In genomic region chr7:148523550-148523949, GRCh38 we compare ENCODE assay signal across 21 cellular contexts.
DNase-seq lines count a peak whose midpoint lies in the region; ATAC-seq, FAIRE-seq and TF ChIP-seq lines count a peak whose summit lies in the region.
"Had no signal": no experiment of that assay in that cellular context is flagged by ENCODE, and none has a peak within 500 bp of the region (broad histone marks: within the 10 kb centered on the region; RNA-seq: fewer than 3 reads in every experiment).

No MANE protein-coding gene starts in this region.

- ATAC-seq in A549 (no peak), left colon (no peak)

- no peak overlapping the region for H3K4me3 Mint-ChIP-seq in activated naive CD4-positive, alpha-beta T cell treated with anti-CD3 and anti-CD28 coated beads, Interleukin-2, amount 10 ng/mL, durations not matched to agents 7 days and 5 days
- H3K4me3 Mint-ChIP-seq: CD4-positive, alpha-beta memory T cell; HFFc6 had no signal

- no peaks in the 10 kb centered on the region for H3K79me2 ChIP-seq in MM.1S (ENCODE audit: low read length)
- no peaks in the 10 kb centered on the region for H3K79me2 ChIP-seq in OCI-LY3 (ENCODE audit: low read length)
- no peaks in the 10 kb centered on the region for H3K79me2 ChIP-seq in PC-9 (ENCODE audit: low read depth)

- H3K9ac ChIP-seq in MM.1S (ENCODE audit: low read length) (no peak overlapping the region), OCI-LY3 (ENCODE audit: low read length) (peak overlapping the region; percentile 43)

- no peak overlapping the region for H3K4me2 ChIP-seq in A549
- H3K4me2 ChIP-seq in MM.1S (ENCODE audit: low read depth, low read length) = no peak overlapping the region
- peak overlapping the region; percentile 71 for H3K4me2 ChIP-seq in OCI-LY3 (ENCODE audit: low read length)
- no peak overlapping the region for H3K4me2 ChIP-seq in PC-9

- no peak for TF ChIP-seq CTCF in A549 (IDR thresholded peaks at IDR 0.05)
- TF ChIP-seq CTCF in MM.1S (IDR thresholded peaks at IDR 0.05; ENCODE audit: low read length) = no peak
- TF ChIP-seq CTCF in OCI-LY3 (IDR thresholded peaks at IDR 0.05; ENCODE audit: low read depth, low read length) = no peak
- no peak for TF ChIP-seq CTCF in PC-9 (conservative IDR thresholded peaks at IDR 0.05)

- no peak overlapping the region for H3K27ac Mint-ChIP-seq in activated naive CD4-positive, alpha-beta T cell treated with anti-CD3 and anti-CD28 coated beads, Interleukin-2, amount 10 ng/mL, durations not matched to agents 7 days and 5 days
- H3K27ac Mint-ChIP-seq: HFFc6 had no signal

- H3K4me1 Mint-ChIP-seq in activated naive CD4-positive, alpha-beta T cell treated with anti-CD3 and anti-CD28 coated beads, Interleukin-2, amount 10 ng/mL, durations not matched to agents 7 days and 5 days = peaks cover 2% of the 10 kb centered on the region

- no peaks in the 10 kb centered on the region for H3K36me3 Mint-ChIP-seq in activated naive CD4-positive, alpha-beta T cell treated with anti-CD3 and anti-CD28 coated beads, Interleukin-2, amount 10 ng/mL, durations not matched to agents 7 days and 5 days
- H3K36me3 Mint-ChIP-seq: CD4-positive, alpha-beta memory T cell had no signal

- POLR2A ChIA-PET in A549 (lab: Yijun Ruan, JAX) = no interaction called here
- POLR2A ChIA-PET in PC-9 (lab: Charles Lee; ENCODE audit: unreplicated experiment) = no interaction called here

- H3K36me3 ChIP-seq in MM.1S (replicated peaks; ENCODE audit: insufficient read depth, low read length) = no peaks in the 10 kb centered on the region
- H3K36me3 ChIP-seq in OCI-LY3 (replicated peaks; ENCODE audit: low read depth, low read length) = no peaks in the 10 kb centered on the region
- H3K36me3 ChIP-seq in PC-9 (ENCODE audit: low read depth) = no peaks in the 10 kb centered on the region
- H3K36me3 ChIP-seq: HAP-1 had no signal

- H4K20me1 ChIP-seq in MM.1S (ENCODE audit: insufficient read depth, low read length) (no peaks in the 10 kb centered on the region), OCI-LY3 (ENCODE audit: insufficient read depth, low read length) (no peaks in the 10 kb centered on the region), PC-9 (ENCODE audit: insufficient read depth) (no peaks in the 10 kb centered on the region; the same call in 1 of the 2 replicates)

- DNase-seq in A549 (ENCODE audit: low read depth in 1 of 2, low spot score in 1 of 2) (no peak), GM12892 (ENCODE audit: insufficient read length) (no peak), MM.1S (no peak), PC-9 (no peak), midbrain (lab: John Stamatoyannopoulos, UW) (no peak), left colon (no peak)
- DNase-seq in activated naive CD4-positive, alpha-beta T cell treated with anti-CD3 and anti-CD28 coated beads, Interleukin-2, amount 10 ng/mL, durations not matched to agents 7 days and 5 days = no peak
- DNase-seq: 8988T; C1 segment of cervical spinal cord; Calu3; CD4-positive, alpha-beta memory T cell; COR-L47; DMS53; DMS79 treated with DMSO at 0.1 percent for 48 hours; GOT3; HFFc6 had no signal

- CTCF ChIA-PET in A549 (lab: Yijun Ruan, JAX) (no interaction called here), PC-9 (lab: Charles Lee) (no interaction called here)
- CTCF ChIA-PET in activated naive CD4-positive, alpha-beta T cell treated with anti-CD3 and anti-CD28 coated beads, Interleukin-2, amount 10 ng/mL, durations not matched to agents 7 days and 5 days (lab: Charles Lee) = no interaction called here

- H3K27me3 ChIP-seq in MM.1S (replicated peaks; ENCODE audit: insufficient read depth, low read length) = no peaks in the 10 kb centered on the region
- no peaks in the 10 kb centered on the region for H3K27me3 ChIP-seq in OCI-LY3 (ENCODE audit: low read depth, low read length)
- H3K27me3 ChIP-seq in PC-9 (ENCODE audit: insufficient read depth, low read depth) = peaks cover 54% of the 10 kb centered on the region

- H3K4me1 ChIP-seq in A549 (no peaks in the 10 kb centered on the region), MM.1S (ENCODE audit: low read length) (no peaks in the 10 kb centered on the region), OCI-LY3 (ENCODE audit: low read length) (peaks cover 66% of the 10 kb centered on the region), PC-9 (replicated peaks; ENCODE audit: insufficient read depth) (no peaks in the 10 kb centered on the region)
- H3K4me1 ChIP-seq: HAP-1 had no signal

- H3K4me3 ChIP-seq in A549 = no peak overlapping the region
- no peak overlapping the region for H3K4me3 ChIP-seq in MM.1S (ENCODE audit: low read length)
- peak overlapping the region; percentile 35 for H3K4me3 ChIP-seq in OCI-LY3 (ENCODE audit: low read length)
- H3K4me3 ChIP-seq in PC-9 = no peak overlapping the region
- H3K4me3 ChIP-seq: HAP-1 had no signal

- no peak for TF ChIP-seq RAD21 in A549 (conservative IDR thresholded peaks at IDR 0.05 in 1 of 2, IDR thresholded peaks at IDR 0.05 in 1 of 2)

- no peaks in the 10 kb centered on the region for H3K9me3 Mint-ChIP-seq in activated naive CD4-positive, alpha-beta T cell treated with anti-CD3 and anti-CD28 coated beads, Interleukin-2, amount 10 ng/mL, durations not matched to agents 7 days and 5 days
- H3K9me3 Mint-ChIP-seq: HFFc6 had no signal

- peaks cover 44% of the 10 kb centered on the region for H3K27me3 Mint-ChIP-seq in activated naive CD4-positive, alpha-beta T cell treated with anti-CD3 and anti-CD28 coated beads, Interleukin-2, amount 10 ng/mL, durations not matched to agents 7 days and 5 days

- 4% methylated on average over 4 of the region's 4 CpGs for WGBS in A549 (ENCODE audit: missing lambda C conversion rate)

- H3K27ac ChIP-seq in A549 (no peak overlapping the region), MM.1S (ENCODE audit: low read length) (no peak overlapping the region), OCI-LY3 (ENCODE audit: low read length) (peak overlapping the region; percentile 17; the same call in 1 of the 2 replicates), PC-9 (no peak overlapping the region)

- no TSS peak for BruUV-seq in PC-9 (replicated peaks; lab: Mats Ljungman, UMichigan)

- H3K9me3 ChIP-seq in A549 (no peaks in the 10 kb centered on the region), MM.1S (replicated peaks; ENCODE audit: insufficient read depth, low read length) (no peaks in the 10 kb centered on the region), OCI-LY3 (ENCODE audit: insufficient read depth, low read length) (no peaks in the 10 kb centered on the region), PC-9 (ENCODE audit: insufficient read depth, low read depth) (no peaks in the 10 kb centered on the region)
- H3K9me3 ChIP-seq: HAP-1 had no signal

- FAIRE-seq in A549 (lab: Jason Lieb, UNC) (no peak), GM12892 (lab: Jason Lieb, UNC) (peak; percentile 64)
- FAIRE-seq: G401.6, GM19239, H54 had no signal

- intact Hi-C loops in PC-9 (cut with micrococcal nuclease; ENCODE audit: unreplicated experiment) (no loop called here), left colon (cut with DNase I, micrococcal nuclease) (no loop called here)

- TF ChIP-seq POLR2A in A549 (IDR thresholded peaks at IDR 0.05; ENCODE audit: low read length) (no peak), GM12892 (IDR thresholded peaks at IDR 0.05; ENCODE audit: low read depth, low read length) (no peak)

- no peaks in the 10 kb centered on the region for H3K9me2 ChIP-seq in MM.1S (replicated peaks; ENCODE audit: insufficient read depth, low read length)
- no peaks in the 10 kb centered on the region for H3K9me2 ChIP-seq in PC-9 (ENCODE audit: insufficient read depth)

- TF ChIP-seq EP300 in A549 (IDR thresholded peaks at IDR 0.05) = no peak

- H2AFZ ChIP-seq in MM.1S (ENCODE audit: low read length) (0 out of 2 replicates have a peak overlapping the region, but pooled peaks have one; percentile 1), OCI-LY3 (ENCODE audit: low read depth, low read length) (peak overlapping the region; percentile 92), PC-9 (no peak overlapping the region)

- H3F3A ChIP-seq in MM.1S (ENCODE audit: insufficient read depth, low read length) (no peaks in the 10 kb centered on the region), PC-9 (ENCODE audit: insufficient read depth, low read depth) (no peaks in the 10 kb centered on the region)

TF ChIP-seq in A549, 52 proteins besides CTCF, POLR2A, EP300 and RAD21:
- TF ChIP-seq MAFK (IDR thresholded peaks at IDR 0.05; ENCODE audit: partially characterized antibody) (peak; percentile 23), HEYL (CRISPR knock-in tag; IDR thresholded peaks at IDR 0.05) (no peak), CHD2 (IDR thresholded peaks at IDR 0.05; ENCODE audit: low read length, partially characterized antibody) (no peak)
